ENCODE assay signal across 30 cellular contexts in genomic region chr1:2520806-2521205, GRCh38. TPM values are rescaled to one million over a fixed set of nuclear protein-coding genes. Genes with fewer than 3 reads are reported as not detected.
"Had no signal": no experiment of that assay in that cellular context is flagged by ENCODE, and none has a peak within 500 bp of the region (broad histone marks: within the 10 kb centered on the region; RNA-seq: fewer than 3 reads in every experiment).

No MANE protein-coding gene starts in this region.

- H3K27ac ChIP-seq: epithelial cell of prostate, esophagus squamous epithelium, gastrocnemius medialis, heart right ventricle, left lung, lower lobe of right lung had no signal

- ATAC-seq: effector memory CD8-positive, alpha-beta T cell; esophagus mucosa; gastrocnemius medialis; heart right ventricle; left cardiac atrium; left lung; left ventricle myocardium superior; lower lobe of right lung; mucosa of descending colon had no signal

- DNase-seq: cortex of kidney; effector CD8-positive, alpha-beta T cell; effector memory CD8-positive, alpha-beta T cell; endodermal cell; erythroblast; esophagus squamous epithelium; foreskin fibroblast; foreskin melanocyte; gastrocnemius medialis; glutamatergic neuron; head of caudate nucleus; heart right ventricle; hippocampal formation; left cardiac atrium; left lung; left ventricle myocardium superior; lower lobe of right lung; mesenchymal stem cell; mucosa of descending colon; naive B cell had no signal

- H3K9me3 ChIP-seq: esophagus squamous epithelium, gastrocnemius medialis, heart right ventricle, left lung, lower lobe of right lung, mucosa of descending colon had no signal

- H3K4me3 ChIP-seq: esophagus squamous epithelium, gastrocnemius medialis, heart right ventricle, left lung, lower lobe of right lung, mucosa of descending colon had no signal

- FAIRE-seq: colon, endometrium, islet of Langerhans, keratinocyte had no signal

- H3K27me3 ChIP-seq: esophagus squamous epithelium, gastrocnemius medialis, heart right ventricle, left lung had no signal

RNA-seq across cellular contexts. Expression of gene HES5, which starts 9.3 kb away (rescaled TPM):
- total RNA-seq: endodermal cell, glomerular endothelial cell, lung microvascular endothelial cell, mesothelial cell of epicardium, myocyte had no signal

RNA-seq across cellular contexts. Expression of gene PLCH2, which starts 44.7 kb away (rescaled TPM):
- total RNA-seq: gastrocnemius medialis had no signal
